In the genomic region with DNA sequence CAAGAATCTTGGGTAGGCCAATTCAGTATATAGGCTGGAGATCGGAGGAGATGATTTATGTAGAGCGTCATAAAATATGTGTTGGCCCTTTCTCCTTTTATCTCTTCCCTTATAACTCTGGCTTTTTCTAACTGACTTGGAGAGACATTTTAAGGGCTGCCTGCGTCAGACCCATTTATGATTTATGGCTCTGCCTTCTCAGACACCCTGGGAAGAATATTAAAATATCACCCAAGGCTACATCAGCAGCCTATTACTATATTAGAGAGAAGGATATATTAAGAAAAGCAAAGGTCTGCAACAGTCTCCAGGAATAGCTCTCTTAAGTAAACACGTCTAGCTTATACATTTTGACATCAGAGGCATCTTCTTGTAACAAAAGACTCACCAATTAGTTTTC, we compare ENCODE assay signal across 6 cellular contexts.
"Had no signal": no experiment of that assay in that cellular context is flagged by ENCODE, and none has a peak within 500 bp of the region (broad histone marks: within the 10 kb centered on the region; RNA-seq: fewer than 3 reads in every experiment).

No MANE protein-coding gene starts in this region.

- H3K4me1 ChIP-seq: HAP-1 had no signal

- H2AFZ ChIP-seq: GM23248 had no signal

- H3K9ac ChIP-seq: GM23248 had no signal

- H3K4me3 ChIP-seq: GM23248, HAP-1 had no signal

- DNase-seq: GM23248, GOT3, H7, HFFc6 had no signal

- H3K9me3 ChIP-seq: HAP-1 had no signal

- H3K36me3 ChIP-seq: HAP-1 had no signal

- H3K27ac ChIP-seq: GM23248, HL-60 had no signal
